In genomic region chr15:63227689-63228088, GRCh38 we compare ENCODE assay signal across 20 cellular contexts. TPM values are rescaled to one million over a fixed set of nuclear protein-coding genes. Genes with fewer than 3 reads are reported as not detected.
DNase-seq lines count a peak whose midpoint lies in the region; ATAC-seq and TF ChIP-seq lines count a peak whose summit lies in the region.
"Had no signal": no experiment of that assay in that cellular context is flagged by ENCODE, and none has a peak within 500 bp of the region (broad histone marks: within the 10 kb centered on the region; RNA-seq: fewer than 3 reads in every experiment).

No MANE protein-coding gene starts in this region.

- H3K4me1 Mint-ChIP-seq in activated T-cell treated with anti-CD3 and anti-CD28 coated beads, Interleukin-2, amount 50 U/mL, for 24 hours (ENCODE audit: low read depth) = peaks cover 81% of the 10 kb centered on the region
- peaks cover 27% of the 10 kb centered on the region for H3K4me1 Mint-ChIP-seq in central memory CD8-positive, alpha-beta T cell
- peaks cover 39% of the 10 kb centered on the region for H3K4me1 Mint-ChIP-seq in osteocyte (ENCODE audit: unreplicated experiment)
- H3K4me1 Mint-ChIP-seq in glutamatergic neuron (ENCODE audit: low read depth, unreplicated experiment) = peaks cover 4% of the 10 kb centered on the region

- no peaks in the 10 kb centered on the region for H3K27me3 ChIP-seq in SJSA1 (replicated peaks)
- H3K27me3 ChIP-seq: adrenal gland, heart right ventricle, stomach had no signal

- peaks cover 26% of the 10 kb centered on the region for H3K36me3 ChIP-seq in SJSA1
- H3K36me3 ChIP-seq: adrenal gland had no signal

- no peaks in the 10 kb centered on the region for H3K9me3 ChIP-seq in SJSA1 (replicated peaks)
- H3K9me3 ChIP-seq: adrenal gland, heart right ventricle, stomach had no signal

- no peaks in the 10 kb centered on the region for H3K27me3 Mint-ChIP-seq in activated T-cell treated with anti-CD3 and anti-CD28 coated beads, Interleukin-2, amount 50 U/mL, for 24 hours
- H3K27me3 Mint-ChIP-seq in central memory CD8-positive, alpha-beta T cell = no peaks in the 10 kb centered on the region
- H3K27me3 Mint-ChIP-seq in osteocyte (ENCODE audit: unreplicated experiment) (no peaks in the 10 kb centered on the region), glutamatergic neuron (ENCODE audit: unreplicated experiment) (no peaks in the 10 kb centered on the region)
- H3K27me3 Mint-ChIP-seq: activated CD8-positive, alpha-beta memory T cell treated with anti-CD3 and anti-CD28 coated beads, Interleukin-2, amount 10 ng/mL, durations not matched to agents 7 days and 5 days had no signal

- H3K4me3 Mint-ChIP-seq in activated T-cell treated with anti-CD3 and anti-CD28 coated beads, Interleukin-2, amount 50 U/mL, for 24 hours = no peak overlapping the region
- H3K4me3 Mint-ChIP-seq in central memory CD8-positive, alpha-beta T cell = no peak overlapping the region
- H3K4me3 Mint-ChIP-seq in osteocyte (ENCODE audit: unreplicated experiment) (peak overlapping the region; percentile 20), glutamatergic neuron (ENCODE audit: unreplicated experiment) (no peak overlapping the region)
- H3K4me3 Mint-ChIP-seq: activated CD8-positive, alpha-beta memory T cell treated with anti-CD3 and anti-CD28 coated beads, Interleukin-2, amount 10 ng/mL, durations not matched to agents 7 days and 5 days had no signal

- peak overlapping the region; percentile 14; the same call in 1 of the 2 replicates for H3K27ac ChIP-seq in SJSA1
- H3K27ac ChIP-seq: KMS-11, stomach had no signal

- no peak overlapping the region for H3K4me3 ChIP-seq in SJSA1
- H3K4me3 ChIP-seq: adrenal gland, heart right ventricle, stomach had no signal

- peaks cover 33% of the 10 kb centered on the region for H3K4me1 ChIP-seq in SJSA1 (replicated peaks)

- no peak for ATAC-seq in central memory CD8-positive, alpha-beta T cell (replicated peaks; ENCODE audit: extremely low read depth, poor library complexity, severe bottlenecking)
- no peak for ATAC-seq in GM21619 (IDR thresholded peaks at IDR 0.05; ENCODE audit: unreplicated experiment)
- ATAC-seq: activated CD8-positive, alpha-beta memory T cell treated with anti-CD3 and anti-CD28 coated beads, Interleukin-2, amount 10 ng/mL, durations not matched to agents 7 days and 5 days; heart right ventricle; Panc1 had no signal

- no peak for DNase-seq in activated T-cell treated with anti-CD3 and anti-CD28 coated beads, Interleukin-2, amount 50 U/mL, for 24 hours
- DNase-seq in activated T-cell treated with anti-CD3 and anti-CD28 coated beads for 4 hours (no peak), SJSA1 (ENCODE audit: low read depth in 1 of 2, low spot score in 2 of 2) (no peak), osteocyte (ENCODE audit: extremely low spot score, unreplicated experiment) (no peak), glutamatergic neuron (no peak), SHP77 (lab: John Stamatoyannopoulos, UW) (no peak)
- no peak for DNase-seq in central memory CD8-positive, alpha-beta T cell (ENCODE audit: low spot score in 2 of 2)
- DNase-seq: activated CD8-positive, alpha-beta memory T cell treated with anti-CD3 and anti-CD28 coated beads, Interleukin-2, amount 10 ng/mL, durations not matched to agents 7 days and 5 days; adrenal gland; caudate nucleus; effector CD8-positive, alpha-beta T cell; heart right ventricle; mesenchymal stem cell; NCI-H1092; NCI-H2107; NCI-H69; stomach had no signal

- peak overlapping the region; percentile 86 for H3K27ac Mint-ChIP-seq in activated T-cell treated with anti-CD3 and anti-CD28 coated beads, Interleukin-2, amount 50 U/mL, for 24 hours
- peak overlapping the region; percentile 47 for H3K27ac Mint-ChIP-seq in central memory CD8-positive, alpha-beta T cell (ENCODE audit: low read depth)
- H3K27ac Mint-ChIP-seq in osteocyte (ENCODE audit: unreplicated experiment) (peak overlapping the region; percentile 77), glutamatergic neuron (ENCODE audit: unreplicated experiment) (no peak overlapping the region)

- no peaks in the 10 kb centered on the region for H3K9me3 Mint-ChIP-seq in activated T-cell treated with anti-CD3 and anti-CD28 coated beads, Interleukin-2, amount 50 U/mL, for 24 hours
- H3K9me3 Mint-ChIP-seq in central memory CD8-positive, alpha-beta T cell = no peaks in the 10 kb centered on the region
- H3K9me3 Mint-ChIP-seq in osteocyte (ENCODE audit: unreplicated experiment) (no peaks in the 10 kb centered on the region), glutamatergic neuron (ENCODE audit: unreplicated experiment) (no peaks in the 10 kb centered on the region)

- no peak for TF ChIP-seq CTCF in osteocyte (IDR thresholded peaks at IDR 0.05)
- no peak for TF ChIP-seq CTCF in glutamatergic neuron (IDR thresholded peaks at IDR 0.05; ENCODE audit: partially characterized antibody, unreplicated experiment)

- H3K36me3 Mint-ChIP-seq in activated T-cell treated with anti-CD3 and anti-CD28 coated beads, Interleukin-2, amount 50 U/mL, for 24 hours (ENCODE audit: low read depth) = peaks cover 68% of the 10 kb centered on the region
- H3K36me3 Mint-ChIP-seq in central memory CD8-positive, alpha-beta T cell (ENCODE audit: insufficient read depth) = peaks cover 24% of the 10 kb centered on the region
- H3K36me3 Mint-ChIP-seq in osteocyte (ENCODE audit: unreplicated experiment) = no peaks in the 10 kb centered on the region
- H3K36me3 Mint-ChIP-seq in glutamatergic neuron (ENCODE audit: unreplicated experiment) = no peaks in the 10 kb centered on the region

RNA-seq across cellular contexts. Expression of gene RAB8B, which starts 38.3 kb away (rescaled TPM):
- 66.8 and 75.1 TPM in 2 replicates for total RNA-seq in SJSA1 (2014; rRNA removed; shearing (Covaris generic))
- 27.9 and 29.8 TPM in 2 replicates for total RNA-seq in osteocyte
- total RNA-seq in glutamatergic neuron (ENCODE audit: unreplicated experiment) = 70.4 TPM

RNA-seq across cellular contexts. Expression of gene APH1B, which starts 49.7 kb away (rescaled TPM):
- total RNA-seq in SJSA1 (2014; rRNA removed; shearing (Covaris generic)) = 24.1 and 26.8 TPM in 2 replicates
- total RNA-seq in osteocyte = 13.9 and 15.9 TPM in 2 replicates
- 27.8 TPM for total RNA-seq in glutamatergic neuron (ENCODE audit: unreplicated experiment)
